15 cellular contexts compared by ENCODE assay signal in genomic region chr18:48742304-48742703, GRCh38.
"Had no signal": no experiment of that assay in that cellular context is flagged by ENCODE, and none has a peak within 500 bp of the region (broad histone marks: within the 10 kb centered on the region; RNA-seq: fewer than 3 reads in every experiment).

No MANE protein-coding gene starts in this region.

- H3K4me1 ChIP-seq: SJCRH30 had no signal

- ATAC-seq: activated CD8-positive, alpha-beta T cell treated with anti-CD3 and anti-CD28 coated beads, Interleukin-2, amount 10 ng/mL, durations not matched to agents 7 days and 5 days; activated T-cell treated with anti-CD3 and anti-CD28 coated beads, Interleukin-2, amount 50 U/mL, for 72 hours; stimulated activated naive B cell treated with anti-CD40 and anti-IgM and Interleukin-4, amounts not matched to agents 10 μg/mL and 1 μg/mL and 100 μg/mL, for 72 hours; T-helper 17 cell had no signal

- H3K4me3 Mint-ChIP-seq: activated CD8-positive, alpha-beta T cell treated with anti-CD3 and anti-CD28 coated beads, Interleukin-2, amount 10 ng/mL, durations not matched to agents 7 days and 5 days; activated naive CD8-positive, alpha-beta T cell; activated T-cell treated with anti-CD3 and anti-CD28 coated beads, Interleukin-2, amount 50 U/mL, for 72 hours; mesothelial cell of epicardium; stimulated activated naive B cell treated with anti-CD40 and anti-IgM and Interleukin-4, amounts not matched to agents 10 μg/mL and 1 μg/mL and 100 μg/mL, for 72 hours; T-helper 17 cell had no signal

- H3K9me3 ChIP-seq: sigmoid colon, SJCRH30 had no signal

- H3K27ac Mint-ChIP-seq: activated CD8-positive, alpha-beta T cell treated with anti-CD3 and anti-CD28 coated beads, Interleukin-2, amount 10 ng/mL, durations not matched to agents 7 days and 5 days; activated naive CD8-positive, alpha-beta T cell; activated T-cell treated with anti-CD3 and anti-CD28 coated beads, Interleukin-2, amount 50 U/mL, for 72 hours; T-helper 17 cell had no signal

- H3K9me3 Mint-ChIP-seq: activated T-cell treated with anti-CD3 and anti-CD28 coated beads, Interleukin-2, amount 50 U/mL, for 72 hours; mesothelial cell of epicardium; stimulated activated naive B cell treated with anti-CD40 and anti-IgM and Interleukin-4, amounts not matched to agents 10 μg/mL and 1 μg/mL and 100 μg/mL, for 72 hours had no signal

- DNase-seq: activated CD4-positive, alpha-beta T cell treated with anti-CD3 and anti-CD28 coated beads for 48 hours; activated CD8-positive, alpha-beta memory T cell treated with anti-CD3 and anti-CD28 coated beads, Interleukin-2, amount 50 U/mL, for 4 hours; activated CD8-positive, alpha-beta T cell treated with anti-CD3 and anti-CD28 coated beads, Interleukin-2, amount 10 ng/mL, durations not matched to agents 7 days and 5 days; activated gamma-delta T cell; activated T-cell treated with anti-CD3 and anti-CD28 coated beads, Interleukin-2, amount 50 U/mL, for 72 hours; brain microvascular endothelial cell; cerebellar nuclear complex; SJCRH30; stimulated activated CD4-positive, alpha-beta T cell treated with anti-CD3 and anti-CD28 coated beads, Interleukin-2, amount 100 ng/mL, for 48 hours; stimulated activated naive B cell treated with anti-CD40 and anti-IgM and Interleukin-4, amounts not matched to agents 10 μg/mL and 1 μg/mL and 100 μg/mL, for 72 hours; T-helper 17 cell had no signal

- H3K27me3 Mint-ChIP-seq: activated naive CD8-positive, alpha-beta T cell; stimulated activated naive B cell treated with anti-CD40 and anti-IgM and Interleukin-4, amounts not matched to agents 10 μg/mL and 1 μg/mL and 100 μg/mL, for 72 hours; T-helper 17 cell had no signal

- H3K27ac ChIP-seq: brain microvascular endothelial cell, SJCRH30 had no signal

- H3K4me3 ChIP-seq: sigmoid colon, SJCRH30 had no signal

- H3K4me1 Mint-ChIP-seq: stimulated activated naive B cell treated with anti-CD40 and anti-IgM and Interleukin-4, amounts not matched to agents 10 μg/mL and 1 μg/mL and 100 μg/mL, for 72 hours had no signal

- FAIRE-seq: keratinocyte had no signal

- H3K27me3 ChIP-seq: brain microvascular endothelial cell, sigmoid colon, SJCRH30 had no signal

- H3K36me3 ChIP-seq: brain microvascular endothelial cell, sigmoid colon, SJCRH30 had no signal

- H3K36me3 Mint-ChIP-seq: activated naive CD8-positive, alpha-beta T cell; mesothelial cell of epicardium; stimulated activated naive B cell treated with anti-CD40 and anti-IgM and Interleukin-4, amounts not matched to agents 10 μg/mL and 1 μg/mL and 100 μg/mL, for 72 hours had no signal
